ENCODE assay signal across 8 cellular contexts in the genomic region with DNA sequence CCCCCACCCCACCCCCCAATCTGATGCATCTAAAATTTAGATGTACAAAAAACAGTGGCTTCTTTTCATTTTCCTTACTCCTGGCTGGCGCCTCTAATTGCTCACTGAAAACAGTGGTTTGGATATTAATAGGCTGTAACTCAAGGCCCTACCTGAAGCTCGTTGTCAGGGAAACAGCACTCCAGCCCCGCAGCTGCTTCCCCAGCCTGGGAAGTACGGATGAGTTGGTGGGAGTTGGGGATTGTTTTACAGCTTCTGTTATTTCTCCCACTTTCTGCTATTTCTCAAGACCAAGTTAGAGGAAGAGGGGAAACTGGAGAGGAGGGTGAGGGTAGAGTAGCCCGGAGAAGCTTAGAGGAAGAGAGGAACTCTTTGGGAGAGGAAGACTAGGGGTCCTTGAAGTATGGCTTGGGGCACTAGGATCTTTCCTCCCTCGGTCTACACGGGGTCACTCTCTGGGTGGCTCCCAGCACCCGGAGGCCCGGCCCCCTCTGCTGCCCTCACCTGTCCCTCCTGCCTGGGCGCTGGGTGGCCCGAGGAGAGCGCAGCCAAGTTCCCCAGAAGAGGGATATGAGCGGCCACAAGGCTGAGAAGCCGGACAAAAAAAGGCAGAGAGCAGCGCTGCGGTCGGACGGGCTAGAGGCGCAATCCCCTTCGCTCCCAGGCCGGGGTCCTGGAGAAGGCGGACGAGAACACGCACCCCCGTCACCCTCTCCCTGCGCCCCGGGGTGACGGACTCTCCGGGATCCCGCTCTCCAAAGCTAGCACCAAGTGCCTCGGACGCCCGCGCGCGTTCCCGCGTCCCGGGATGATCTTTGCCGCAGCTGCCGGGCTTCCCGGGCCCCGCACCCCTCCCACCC. TPM values are rescaled to one million over a fixed set of nuclear protein-coding genes. Genes with fewer than 3 reads are reported as not detected.
A peak's percentile ranks its signal among the peaks of the same experiment; 100 is the strongest.
DNase-seq lines count a peak whose midpoint lies in the region; ATAC-seq, FAIRE-seq and TF ChIP-seq lines count a peak whose summit lies in the region.

No MANE protein-coding gene starts in this region.

- H3K4me3 ChIP-seq in A549 (peak overlapping the region; percentile 85), RWPE2 (ENCODE audit: severe bottlenecking) (peak overlapping the region; percentile 33)

- TF ChIP-seq RAD21 in A549 (conservative IDR thresholded peaks at IDR 0.05 in 1 of 2, IDR thresholded peaks at IDR 0.05 in 1 of 2), result no peak

- TF ChIP-seq POLR2A in A549 (IDR thresholded peaks at IDR 0.05; ENCODE audit: low read length), result no peak

- H3K4me1 ChIP-seq in A549 (0 out of 3 replicates have a peak, but pooled peaks cover under 1% of the 10 kb centered on the region), RWPE2 (ENCODE audit: insufficient read depth, poor library complexity, severe bottlenecking) (no peaks in the 10 kb centered on the region)

- TF ChIP-seq CTCF in A549 (IDR thresholded peaks at IDR 0.05) (no peak), RWPE2 (IDR thresholded peaks at IDR 0.05; ENCODE audit: poor library complexity, severe bottlenecking) (no peak)

- H3K27ac ChIP-seq in A549 (peak overlapping the region; percentile 65 to 82; a peak in 5 of 6 replicates), RWPE2 (ENCODE audit: poor library complexity, severe bottlenecking) (no peak overlapping the region)

- H3K27me3 ChIP-seq in RWPE2 (ENCODE audit: insufficient read depth, poor library complexity, severe bottlenecking), result peaks cover 75% of the 10 kb centered on the region

- H3K36me3 ChIP-seq in RWPE2 (ENCODE audit: low read depth), result no peaks in the 10 kb centered on the region

- CTCF ChIA-PET in A549 (lab: Yijun Ruan, JAX), result interaction anchor here (0.9 to 7.9 kb wide), 14 partner anchors 9 to 110 kb away, joined by 3 to 86 read pairs (median 4); no protein-coding TSS in a partner anchor

- intact Hi-C loops in Right ventricle myocardium superior (cut with DNase I), result no loop called here

- FAIRE-seq in A549 (lab: Jason Lieb, UNC), result no peak

- POLR2A ChIA-PET in A549 (lab: Yijun Ruan, JAX), result interaction anchor here (0.7 to 1.2 kb wide), 2 partner anchors 36 to 354 kb away, joined by 3 to 10 read pairs; no protein-coding TSS in a partner anchor

- DNase-seq in A549 (ENCODE audit: low read depth in 1 of 2, low spot score in 1 of 2), result peak; percentile 14 to 23
- no peak for DNase-seq in RWPE2 (ENCODE audit: low spot score)
- peak; percentile 43 for DNase-seq in Right ventricle myocardium superior
- peak; percentile 66 for DNase-seq in retina
- DNase-seq in iPS-NIHi7 (ENCODE audit: extremely low spot score), result no peak

- no peaks in the 10 kb centered on the region for H3K9me3 ChIP-seq in A549
- no peaks in the 10 kb centered on the region for H3K9me3 ChIP-seq in RWPE2 (ENCODE audit: severe bottlenecking)

- ATAC-seq in A549 (peak; percentile 44 to 60; a peak in 5 of 6 replicates), GM21825 (IDR thresholded peaks at IDR 0.05; ENCODE audit: unreplicated experiment) (peak; percentile 21), RWPE2 (ENCODE audit: low read depth) (peak; percentile 24), Right ventricle myocardium superior (ENCODE audit: poor library complexity) (peak; percentile 42), HG03097 (IDR thresholded peaks at IDR 0.05; ENCODE audit: low FRiP score, unreplicated experiment) (no peak), GM21529 (IDR thresholded peaks at IDR 0.05; ENCODE audit: unreplicated experiment) (no peak)

- peak overlapping the region; percentile 97 for H3K4me2 ChIP-seq in A549

- TF ChIP-seq EP300 in A549 (IDR thresholded peaks at IDR 0.05), result no peak

- 29% methylated on average over 21 of the region's 43 CpGs for WGBS in A549 (ENCODE audit: missing lambda C conversion rate)

TF ChIP-seq in A549, 52 proteins besides CTCF, POLR2A, EP300 and RAD21:
- TF ChIP-seq E2F6 (IDR thresholded peaks at IDR 0.05; ENCODE audit: borderline replicate concordance, low read depth) (no peak), CBX8 (IDR thresholded peaks at IDR 0.05) (no peak), NFE2L2 (conservative IDR thresholded peaks at IDR 0.05; ENCODE audit: low read length) (no peak), PBX3 (IDR thresholded peaks at IDR 0.05) (no peak), EHMT2 (IDR thresholded peaks at IDR 0.05; ENCODE audit: low read depth) (no peak), HDAC2 (IDR thresholded peaks at IDR 0.05) (0 out of 2 replicates have a peak, but pooled peaks have one; percentile 17), HEYL (CRISPR knock-in tag; IDR thresholded peaks at IDR 0.05) (no peak)

RNA-seq across cellular contexts. Expression of gene SPTB, which starts 0.7 kb away (rescaled TPM):
- polyA plus RNA-seq in A549 (2011; rRNA removed) (0.24 and 0.27 TPM in 2 replicates), A549 (2017; fragmentation: RNase III; extraction: RNeasy Plus Mini Kit Qiagen cat#74134 plus additional on column Dnase treatment) (1.4 to 2.1 TPM (median 1.9 TPM) in 3 replicates)
- polyA plus RNA-seq in A549 (2012; cell fraction: cytosol; rRNA removed), result 0.26 and 0.33 TPM in 2 replicates
- polyA plus RNA-seq in A549 (2012; cell fraction: nucleus; rRNA removed), result 0.70 and 0.91 TPM in 2 replicates
- polyA minus RNA-seq in A549 (2011; rRNA and poly(A)+ RNA removed), result 0.17 and 1.2 TPM in 2 replicates
- total RNA-seq in Right ventricle myocardium superior, result 70.8 TPM

RNA-seq across cellular contexts. Expression of gene CHURC1, which starts 35.2 kb away (rescaled TPM):
- polyA plus RNA-seq in A549 (2011; rRNA removed) (115 and 153 TPM in 2 replicates), A549 (2017; fragmentation: RNase III; extraction: RNeasy Plus Mini Kit Qiagen cat#74134 plus additional on column Dnase treatment) (150 to 151 TPM (median 151 TPM) in 3 replicates)
- 55.8 and 84.0 TPM in 2 replicates for polyA plus RNA-seq in A549 (2012; cell fraction: cytosol; rRNA removed)
- 20.0 and 40.9 TPM in 2 replicates for polyA plus RNA-seq in A549 (2012; cell fraction: nucleus; rRNA removed)
- polyA minus RNA-seq in A549 (2011; rRNA and poly(A)+ RNA removed), result 26.9 and 35.6 TPM in 2 replicates
- total RNA-seq in Right ventricle myocardium superior, result 107 TPM

Comparison
In these comparisons a context has a peak if more than half of its experiments do, and no peak if none do; other contexts are left out.
1. ATAC-seq: peak in A549 (2 of 2), GM21825 (single experiment), RWPE2 (single experiment) and Right ventricle myocardium superior (single experiment); none in HG03097 (single experiment) and GM21529 (single experiment).
2. DNase-seq: peak in A549 (2 of 2), Right ventricle myocardium superior (single experiment) and retina (single experiment); none in RWPE2 (single experiment) and iPS-NIHi7 (single experiment).